In the genomic region with DNA sequence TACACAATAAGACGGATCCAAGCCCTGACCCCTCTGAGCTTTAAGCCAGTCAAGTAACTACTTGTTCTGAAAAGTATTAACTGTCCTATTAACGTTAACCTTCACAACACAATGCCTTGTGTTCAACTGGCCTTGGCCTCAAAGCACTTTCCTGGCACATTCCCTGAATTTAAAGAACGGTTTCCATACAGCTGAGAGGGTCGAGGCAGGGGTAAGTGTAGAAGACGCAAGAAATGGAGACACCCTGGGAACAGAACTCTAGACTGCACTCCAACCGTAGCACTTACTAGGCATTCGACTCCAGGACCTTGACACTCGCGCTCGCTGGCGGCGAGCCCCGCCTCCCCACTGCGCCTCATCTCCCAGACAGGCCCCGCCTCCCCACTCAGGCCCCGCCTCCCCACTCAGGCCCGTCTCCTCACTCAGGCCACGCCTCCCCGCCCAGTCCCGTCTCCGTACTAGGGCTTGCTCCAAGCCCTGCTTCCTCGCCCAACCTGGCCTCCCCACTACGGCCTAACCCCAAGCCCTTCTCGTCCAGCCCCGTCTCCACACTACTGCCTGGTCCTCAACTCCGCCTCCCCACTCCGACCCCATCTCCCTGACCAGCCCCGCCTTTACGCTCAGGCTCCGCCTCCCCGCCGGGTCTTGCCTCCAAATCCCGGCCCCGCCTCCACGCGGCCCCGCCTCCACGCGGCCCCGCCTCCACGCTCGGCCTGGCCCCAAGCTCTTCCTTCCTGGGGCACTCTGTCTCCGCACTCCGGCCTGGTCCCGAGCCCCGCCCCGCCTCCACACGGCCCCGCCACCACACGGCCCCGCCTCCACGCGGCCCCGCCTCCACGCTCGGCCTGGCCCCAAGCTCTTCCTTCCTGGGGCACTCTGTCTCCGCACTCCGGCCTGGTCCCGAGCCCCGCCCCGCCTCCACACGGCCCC, we compare ENCODE assay signal across 1 cellular context.
TF ChIP-seq lines count a peak whose summit lies in the region.

No MANE protein-coding gene starts in this region.

TF ChIP-seq in HepG2, 621 proteins besides CTCF, POLR2A, EP300 and RAD21 (continued from another document and continues in another):
- TF ChIP-seq, protein P1, sequence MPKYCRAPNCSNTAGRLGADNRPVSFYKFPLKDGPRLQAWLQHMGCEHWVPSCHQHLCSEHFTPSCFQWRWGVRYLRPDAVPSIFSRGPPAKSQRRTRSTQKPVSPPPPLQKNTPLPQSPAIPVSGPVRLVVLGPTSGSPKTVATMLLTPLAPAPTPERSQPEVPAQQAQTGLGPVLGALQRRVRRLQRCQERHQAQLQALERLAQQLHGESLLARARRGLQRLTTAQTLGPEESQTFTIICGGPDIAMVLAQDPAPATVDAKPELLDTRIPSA (CRISPR knock-in tag; IDR thresholded peaks at IDR 0.05; ENCODE audit: borderline replicate concordance), result no peak
- TF ChIP-seq ZBED4 (CRISPR knock-in tag; IDR thresholded peaks at IDR 0.05; ENCODE audit: borderline replicate concordance) (no peak), PATZ1 (CRISPR knock-in tag; IDR thresholded peaks at IDR 0.05) (no peak), YY1 (IDR thresholded peaks at IDR 0.05; ENCODE audit: insufficient read depth, insufficient replicate concordance, low read depth, low read length) (no peak), ZNF567 (CRISPR knock-in tag; IDR thresholded peaks at IDR 0.05; ENCODE audit: borderline replicate concordance) (no peak; the same call in 1 of the 2 replicates), ZNF577 (CRISPR knock-in tag; IDR thresholded peaks at IDR 0.05; ENCODE audit: borderline replicate concordance, low read depth) (no peak), ZNF772 (CRISPR knock-in tag; IDR thresholded peaks at IDR 0.05) (no peak), ZNF451 (CRISPR knock-in tag; IDR thresholded peaks at IDR 0.05) (no peak), ZNF75D (CRISPR knock-in tag; IDR thresholded peaks at IDR 0.05; ENCODE audit: borderline replicate concordance) (no peak), HNRNPL (IDR thresholded peaks at IDR 0.05; ENCODE audit: low read depth, low read length) (no peak), ZNF460 (CRISPR knock-in tag; IDR thresholded peaks at IDR 0.05; ENCODE audit: borderline replicate concordance) (no peak), MLXIP (CRISPR knock-in tag; IDR thresholded peaks at IDR 0.05; ENCODE audit: borderline replicate concordance) (no peak), MYNN (CRISPR knock-in tag; IDR thresholded peaks at IDR 0.05; ENCODE audit: low read depth) (no peak), ZNF530 (CRISPR knock-in tag; IDR thresholded peaks at IDR 0.05; ENCODE audit: low read depth) (no peak), ZNF484 (CRISPR knock-in tag; IDR thresholded peaks at IDR 0.05; ENCODE audit: borderline replicate concordance, low read depth) (no peak), ZNF678 (CRISPR knock-in tag; IDR thresholded peaks at IDR 0.05) (no peak), KLF6 (CRISPR knock-in tag; IDR thresholded peaks at IDR 0.05) (peak; percentile 52; the same call in 1 of the 2 replicates), NR2F2 (IDR thresholded peaks at IDR 0.05; ENCODE audit: borderline replicate concordance, low read depth) (no peak), ZNF790 (CRISPR knock-in tag; IDR thresholded peaks at IDR 0.05; ENCODE audit: borderline replicate concordance) (no peak), TRIM22 (IDR thresholded peaks at IDR 0.05) (no peak), ZBTB7B (CRISPR knock-in tag; IDR thresholded peaks at IDR 0.05) (no peak), NFIC (IDR thresholded peaks at IDR 0.05; ENCODE audit: low read length) (no peak), ZSCAN22 (CRISPR knock-in tag; IDR thresholded peaks at IDR 0.05) (no peak), RBM22 (optimal IDR thresholded peaks at IDR 0.05; ENCODE audit: low read length) (no peak), ZNF839 (CRISPR knock-in tag; IDR thresholded peaks at IDR 0.05; ENCODE audit: borderline replicate concordance) (no peak; the same call in 1 of the 2 replicates), ZMYM3 (CRISPR knock-in tag; IDR thresholded peaks at IDR 0.05) (peak; percentile 61; the same call in 1 of the 2 replicates), ZBTB49 (CRISPR knock-in tag; IDR thresholded peaks at IDR 0.05; ENCODE audit: borderline replicate concordance) (0 out of 2 replicates have a peak, but pooled peaks have one; percentile 28), CSRNP2 (CRISPR knock-in tag; conservative IDR thresholded peaks at IDR 0.05; ENCODE audit: low read depth) (no peak), ZC3H13 (CRISPR knock-in tag; IDR thresholded peaks at IDR 0.05) (peak; percentile 82; the same call in 1 of the 2 replicates)
- TF ChIP-seq, protein P2, sequence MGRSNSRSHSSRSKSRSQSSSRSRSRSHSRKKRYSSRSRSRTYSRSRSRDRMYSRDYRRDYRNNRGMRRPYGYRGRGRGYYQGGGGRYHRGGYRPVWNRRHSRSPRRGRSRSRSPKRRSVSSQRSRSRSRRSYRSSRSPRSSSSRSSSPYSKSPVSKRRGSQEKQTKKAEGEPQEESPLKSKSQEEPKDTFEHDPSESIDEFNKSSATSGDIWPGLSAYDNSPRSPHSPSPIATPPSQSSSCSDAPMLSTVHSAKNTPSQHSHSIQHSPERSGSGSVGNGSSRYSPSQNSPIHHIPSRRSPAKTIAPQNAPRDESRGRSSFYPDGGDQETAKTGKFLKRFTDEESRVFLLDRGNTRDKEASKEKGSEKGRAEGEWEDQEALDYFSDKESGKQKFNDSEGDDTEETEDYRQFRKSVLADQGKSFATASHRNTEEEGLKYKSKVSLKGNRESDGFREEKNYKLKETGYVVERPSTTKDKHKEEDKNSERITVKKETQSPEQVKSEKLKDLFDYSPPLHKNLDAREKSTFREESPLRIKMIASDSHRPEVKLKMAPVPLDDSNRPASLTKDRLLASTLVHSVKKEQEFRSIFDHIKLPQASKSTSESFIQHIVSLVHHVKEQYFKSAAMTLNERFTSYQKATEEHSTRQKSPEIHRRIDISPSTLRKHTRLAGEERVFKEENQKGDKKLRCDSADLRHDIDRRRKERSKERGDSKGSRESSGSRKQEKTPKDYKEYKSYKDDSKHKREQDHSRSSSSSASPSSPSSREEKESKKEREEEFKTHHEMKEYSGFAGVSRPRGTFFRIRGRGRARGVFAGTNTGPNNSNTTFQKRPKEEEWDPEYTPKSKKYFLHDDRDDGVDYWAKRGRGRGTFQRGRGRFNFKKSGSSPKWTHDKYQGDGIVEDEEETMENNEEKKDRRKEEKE (IDR thresholded peaks at IDR 0.05), result no peak
- TF ChIP-seq, protein P3, sequence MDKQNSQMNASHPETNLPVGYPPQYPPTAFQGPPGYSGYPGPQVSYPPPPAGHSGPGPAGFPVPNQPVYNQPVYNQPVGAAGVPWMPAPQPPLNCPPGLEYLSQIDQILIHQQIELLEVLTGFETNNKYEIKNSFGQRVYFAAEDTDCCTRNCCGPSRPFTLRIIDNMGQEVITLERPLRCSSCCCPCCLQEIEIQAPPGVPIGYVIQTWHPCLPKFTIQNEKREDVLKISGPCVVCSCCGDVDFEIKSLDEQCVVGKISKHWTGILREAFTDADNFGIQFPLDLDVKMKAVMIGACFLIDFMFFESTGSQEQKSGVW (CRISPR knock-in tag; IDR thresholded peaks at IDR 0.05; ENCODE audit: borderline replicate concordance), result no peak
